In genomic region chr13:46554971-46555370, GRCh38 we compare ENCODE assay signal across 8 cellular contexts. TPM values are rescaled to one million over a fixed set of nuclear protein-coding genes. Genes with fewer than 3 reads are reported as not detected.
DNase-seq lines count a peak whose midpoint lies in the region; ATAC-seq and TF ChIP-seq lines count a peak whose summit lies in the region.

No MANE protein-coding gene starts in this region.

- in situ Hi-C loops in KBM-7 (cut with MboI; ENCODE audit: low pct_unique_long_range_greater_than_20kb, low sequenced_read_pairs) = no loop called here

- peaks cover 26 to 29% of the 10 kb centered on the region in 2 donors for H3K4me1 ChIP-seq in naive thymus-derived CD4-positive, alpha-beta T cell (ENCODE audit: control insufficient read depth in 2 of 2, insufficient read depth in 2 of 2, low read length in 2 of 2)

- H3K36me3 Mint-ChIP-seq in chondrocyte (ENCODE audit: low read depth) = no peaks in the 10 kb centered on the region
- H3K36me3 Mint-ChIP-seq in naive thymus-derived CD4-positive, alpha-beta T cell = peaks cover 0 to 7% (median 0%) of the 10 kb centered on the region in 5 donors

- H3K27me3 Mint-ChIP-seq in chondrocyte (ENCODE audit: low read depth) = no peaks in the 10 kb centered on the region
- peaks cover 0 to 2% (median 0%) of the 10 kb centered on the region in 5 donors for H3K27me3 Mint-ChIP-seq in naive thymus-derived CD4-positive, alpha-beta T cell

- POLR2A ChIA-PET in naive thymus-derived CD4-positive, alpha-beta T cell (lab: Charles Lee) = no interaction called here

- no peaks in the 10 kb centered on the region for H3K27me3 ChIP-seq in naive thymus-derived CD4-positive, alpha-beta T cell (ENCODE audit: control insufficient read depth in 2 of 2, insufficient read depth in 2 of 2, low read length in 2 of 2)

- H3K4me3 ChIP-seq in naive thymus-derived CD4-positive, alpha-beta T cell (ENCODE audit: low read length) = peak overlapping the region; percentile 90

- CTCF ChIA-PET in naive thymus-derived CD4-positive, alpha-beta T cell (lab: Charles Lee) = interaction anchor here (1.2 kb wide), 1 partner anchor 36 kb away, joined by 3 read pairs; no protein-coding TSS in a partner anchor

- no peaks in the 10 kb centered on the region for H3K9me3 Mint-ChIP-seq in chondrocyte (ENCODE audit: low read depth)
- H3K9me3 Mint-ChIP-seq in naive thymus-derived CD4-positive, alpha-beta T cell = no peaks in the 10 kb centered on the region

- TF ChIP-seq CTCF in chondrocyte (IDR thresholded peaks at IDR 0.05) = no peak

- ATAC-seq in naive thymus-derived CD4-positive, alpha-beta T cell = no peak

- no peaks in the 10 kb centered on the region for H3K9me3 ChIP-seq in naive thymus-derived CD4-positive, alpha-beta T cell (ENCODE audit: control insufficient read depth in 2 of 3, low read length in 3 of 3)

- intact Hi-C loops in naive thymus-derived CD4-positive, alpha-beta T cell (cut with micrococcal nuclease) = loop anchor here (1.0 to 10.0 kb wide), 16 partner anchors 14 to 1978 kb away; partner anchors contain the start of genes ESD (in 2 of the 2), ZC3H13 (in 2 of the 2), GPALPP1 (in 1 of the 2) and LCP1 (in 1 of the 2)

- peaks cover 39% of the 10 kb centered on the region for H3K4me1 Mint-ChIP-seq in chondrocyte (ENCODE audit: low read depth)
- H3K4me1 Mint-ChIP-seq in naive thymus-derived CD4-positive, alpha-beta T cell = peaks cover 35 to 68% (median 55%) of the 10 kb centered on the region in 7 donors

- peak overlapping the region; percentile 91 for H3K27ac Mint-ChIP-seq in chondrocyte (ENCODE audit: unreplicated experiment)
- H3K27ac Mint-ChIP-seq in naive thymus-derived CD4-positive, alpha-beta T cell = peak overlapping the region; percentile 70 to 96 (median 88)

- H3K4me3 Mint-ChIP-seq in chondrocyte (ENCODE audit: unreplicated experiment) = peak overlapping the region; percentile 92
- H3K4me3 Mint-ChIP-seq in naive thymus-derived CD4-positive, alpha-beta T cell = peak overlapping the region; percentile 92 to 99 (median 95)

- H3K27ac ChIP-seq in naive thymus-derived CD4-positive, alpha-beta T cell (ENCODE audit: low read depth, low read length) = peak overlapping the region; percentile 82

- peaks cover 0 to 7% (median 0%) of the 10 kb centered on the region in 3 experiments for H3K36me3 ChIP-seq in naive thymus-derived CD4-positive, alpha-beta T cell (ENCODE audit: control insufficient read depth in 2 of 3, insufficient read depth in 3 of 3, low read length in 3 of 3)

- DNase-seq in AML-193 (lab: John Stamatoyannopoulos, UW) (peak; percentile 26 to 29), KBM-7 (peak; percentile 24), chondrocyte (ENCODE audit: low spot score) (no peak), NCI-H2029 (lab: John Stamatoyannopoulos, UW) (no peak), NK-92 (lab: John Stamatoyannopoulos, UW; ENCODE audit: unreplicated experiment) (no peak)
- DNase-seq in naive thymus-derived CD4-positive, alpha-beta T cell = no peak
- DNase-seq in stimulated activated CD8-positive, alpha-beta memory T cell treated with anti-CD3 and anti-CD28 coated beads, Interleukin-4, amount 100 ng/mL, for 48 hours = no peak
- no peak for DNase-seq in central memory CD4-positive, alpha-beta T cell

RNA-seq across cellular contexts. Expression of gene LRCH1, which starts 2.0 kb away (rescaled TPM):
- total RNA-seq in chondrocyte = 14.0 to 14.4 TPM (median 14.1 TPM) in 3 replicates
- total RNA-seq in naive thymus-derived CD4-positive, alpha-beta T cell = 10 to 100 TPM; 13.8 to 24.2 (median 15.5) TPM
- polyA plus RNA-seq in naive thymus-derived CD4-positive, alpha-beta T cell = 1 to 10 TPM; 4.1 to 6.4 TPM

Comparison
In these comparisons a context has a peak if more than half of its experiments do, and no peak if none do; other contexts are left out.
1. DNase-seq: peak in AML-193 (2 of 2) and KBM-7 (single experiment); none in chondrocyte (single experiment), naive thymus-derived CD4-positive, alpha-beta T cell (0 of 9), stimulated activated CD8-positive, alpha-beta memory T cell treated with anti-CD3 and anti-CD28 coated beads, Interleukin-4, amount 100 ng/mL, for 48 hours (single experiment), NCI-H2029 (single experiment), central memory CD4-positive, alpha-beta T cell (single experiment) and NK-92 (single experiment).